In genomic region chr3:132399054-132399929, GRCh38 we compare ENCODE assay signal across 8 cellular contexts. TPM values are rescaled to one million over a fixed set of nuclear protein-coding genes. Genes with fewer than 3 reads are reported as not detected.
DNase-seq lines count a peak whose midpoint lies in the region; ATAC-seq, FAIRE-seq and TF ChIP-seq lines count a peak whose summit lies in the region.

No MANE protein-coding gene starts in this region.

- no peaks in the 10 kb centered on the region for H3K4me1 ChIP-seq in pancreas

- intact Hi-C loops in pancreas (cut with DNase I), result loop anchor here in 1 of 3 donors (10.0 kb wide), 1 partner anchor 604 kb away; no protein-coding TSS in a partner anchor

- no peak overlapping the region for H3K27ac ChIP-seq in pancreas

- H3K4me3 ChIP-seq in foreskin fibroblast (ENCODE audit: low read depth in 1 of 2, low read length in 2 of 2) (no peak overlapping the region), pancreas (no peak overlapping the region)

- FAIRE-seq in GM18507 (lab: Jason Lieb, UNC) (peak; percentile 87), TTC549 (lab: Jason Lieb, UNC) (peak; percentile 80), pancreas (lab: Jason Lieb, UNC) (peak; percentile 64)

- DNase-seq in COLO668 (lab: John Stamatoyannopoulos, UW; ENCODE audit: unreplicated experiment) (peak; percentile 2), GM18507 (ENCODE audit: extremely low spot score, insufficient read length, low read depth) (peak; percentile 32), NCI-H1092 treated with DMSO at 0.1 percent for 48 hours (lab: John Stamatoyannopoulos, UW) (peak; percentile 44), foreskin fibroblast (peak; percentile 59 to 83), pancreas (peak in 1 of 6 donors; percentile 29)
- DNase-seq in activated CD8-positive, alpha-beta memory T cell treated with anti-CD3 and anti-CD28 coated beads, Interleukin-2, amount 50 U/mL, for 4 hours, result no peak

- ATAC-seq in pancreas, result peak in 3 of 4 donors; percentile 79 to 85 (median 82)
- ATAC-seq in GM18519 (IDR thresholded peaks at IDR 0.05; ENCODE audit: low FRiP score, unreplicated experiment), result no peak

- TF ChIP-seq CTCF in foreskin fibroblast (IDR thresholded peaks at IDR 0.05; ENCODE audit: low read depth, low read length) (peak; percentile 90), pancreas (IDR thresholded peaks at IDR 0.05) (peak in 3 of 4 donors; percentile 53 to 61 (median 53))

- no peaks in the 10 kb centered on the region for H3K9me3 ChIP-seq in pancreas

- WGBS in pancreas, 2 donors, result 56 to 63% methylated on average over 5 of the region's 5 CpGs

- no peaks in the 10 kb centered on the region for H3K36me3 ChIP-seq in pancreas

- H3K27me3 ChIP-seq in pancreas, result no peaks in the 10 kb centered on the region

RNA-seq across cellular contexts. Expression of gene DNAJC13, which starts 18.0 kb away (rescaled TPM):
- 10 to 100 TPM in 5 of 6 donors, 1 to 10 TPM in 1; 8.2 to 23.2 (median 13.7) TPM for total RNA-seq in pancreas
- polyA plus RNA-seq in pancreas, result 1 to 10 TPM; 3.8 to 5.7 TPM
